ENCODE assay signal across 8 cellular contexts in the genomic region with DNA sequence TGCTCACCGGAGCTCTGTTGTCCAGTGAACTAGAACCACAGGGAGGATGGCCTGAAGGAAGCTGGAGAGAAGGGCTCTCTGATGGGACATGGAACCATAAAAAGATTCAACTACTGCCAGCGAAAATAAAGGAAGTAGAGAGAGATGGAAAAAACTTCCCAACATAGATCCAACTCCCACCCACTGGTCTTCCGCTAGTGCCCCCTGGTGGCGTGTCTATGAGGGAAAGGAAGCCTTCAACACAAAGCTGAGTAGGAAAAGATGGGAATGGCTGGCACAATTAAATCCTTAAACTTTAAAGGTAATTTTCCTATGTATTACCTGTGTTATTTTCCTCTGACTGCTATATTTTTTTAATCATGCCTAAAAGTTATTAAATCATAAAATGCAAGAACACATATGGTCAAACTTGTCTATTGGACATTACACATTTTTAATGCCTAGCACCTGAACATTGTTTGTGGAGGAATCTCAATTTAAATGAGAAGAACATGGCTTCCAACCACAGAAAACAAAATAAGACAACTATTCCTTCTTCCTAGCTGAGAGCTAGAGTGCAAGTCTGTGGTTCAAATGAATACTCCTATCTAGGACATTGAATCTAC. TPM values are rescaled to one million over a fixed set of nuclear protein-coding genes. Genes with fewer than 3 reads are reported as not detected.
A peak's percentile ranks its signal among the peaks of the same experiment; 100 is the strongest.
DNase-seq lines count a peak whose midpoint lies in the region; ATAC-seq and TF ChIP-seq lines count a peak whose summit lies in the region.

No MANE protein-coding gene starts in this region.

- H3K36me3 Mint-ChIP-seq in activated CD4-positive, alpha-beta T cell treated with anti-CD3 and anti-CD28 coated beads, Interleukin-2, amount 10 ng/mL, durations not matched to agents 7 days and 5 days (ENCODE audit: low read depth) = peaks cover 52% of the 10 kb centered on the region

- CTCF ChIA-PET in activated CD4-positive, alpha-beta T cell treated with anti-CD3 and anti-CD28 coated beads, Interleukin-2, amount 10 ng/mL, durations not matched to agents 7 days and 5 days (lab: Charles Lee) = no interaction called here

- no peak overlapping the region for H3K4me3 Mint-ChIP-seq in activated CD4-positive, alpha-beta T cell treated with anti-CD3 and anti-CD28 coated beads, Interleukin-2, amount 10 ng/mL, durations not matched to agents 7 days and 5 days

- peak; percentile 60 for TF ChIP-seq CTCF in retinal pigment epithelial cell (conservative IDR thresholded peaks at IDR 0.05; ENCODE audit: low read depth, low read length)

- no peak overlapping the region for H3K27ac Mint-ChIP-seq in activated CD4-positive, alpha-beta T cell treated with anti-CD3 and anti-CD28 coated beads, Interleukin-2, amount 10 ng/mL, durations not matched to agents 7 days and 5 days

- no peak overlapping the region for H3K4me3 ChIP-seq in retinal pigment epithelial cell (ENCODE audit: low read length)

- H3K4me1 Mint-ChIP-seq in activated CD4-positive, alpha-beta T cell treated with anti-CD3 and anti-CD28 coated beads, Interleukin-2, amount 10 ng/mL, durations not matched to agents 7 days and 5 days = no peaks in the 10 kb centered on the region

- ATAC-seq in HG03280 (IDR thresholded peaks at IDR 0.05; ENCODE audit: unreplicated experiment) (no peak), GM18907 (IDR thresholded peaks at IDR 0.05; ENCODE audit: unreplicated experiment) (no peak)

- H3K9me3 Mint-ChIP-seq in activated CD4-positive, alpha-beta T cell treated with anti-CD3 and anti-CD28 coated beads, Interleukin-2, amount 10 ng/mL, durations not matched to agents 7 days and 5 days = no peaks in the 10 kb centered on the region

- DNase-seq in D341Med (ENCODE audit: low spot score) (peak; percentile 62), HK-2 (ENCODE audit: unreplicated experiment) (peak; percentile 17), globus pallidus (ENCODE audit: low spot score) (peak; percentile 24), retinal pigment epithelial cell (ENCODE audit: low read depth) (no peak), mesenteric fat pad (ENCODE audit: low spot score) (no peak)
- DNase-seq in activated CD4-positive, alpha-beta T cell treated with anti-CD3 and anti-CD28 coated beads, Interleukin-2, amount 10 ng/mL, durations not matched to agents 7 days and 5 days = peak; percentile 9

- H3K27me3 Mint-ChIP-seq in activated CD4-positive, alpha-beta T cell treated with anti-CD3 and anti-CD28 coated beads, Interleukin-2, amount 10 ng/mL, durations not matched to agents 7 days and 5 days = no peaks in the 10 kb centered on the region

- POLR2A ChIA-PET in activated CD4-positive, alpha-beta T cell treated with anti-CD3 and anti-CD28 coated beads, Interleukin-2, amount 10 ng/mL, durations not matched to agents 7 days and 5 days (lab: Charles Lee) = no interaction called here

RNA-seq across cellular contexts. Expression of a gene that starts 51.5 kb away (rescaled TPM):
- 10 to 100 TPM; 31.4 to 31.7 TPM for total RNA-seq in activated CD4-positive, alpha-beta T cell treated with anti-CD3 and anti-CD28 coated beads, Interleukin-2, amount 10 ng/mL, durations not matched to agents 7 days and 5 days
- 13.4 TPM for total RNA-seq in mesenteric fat pad

Comparison
In these comparisons a context has a peak if more than half of its experiments do, and no peak if none do; other contexts are left out.
1. DNase-seq: peak in D341Med (single experiment), HK-2 (single experiment), activated CD4-positive, alpha-beta T cell treated with anti-CD3 and anti-CD28 coated beads, Interleukin-2, amount 10 ng/mL, durations not matched to agents 7 days and 5 days (single experiment) and globus pallidus (single experiment); none in retinal pigment epithelial cell (single experiment) and mesenteric fat pad (single experiment).